8 cellular contexts compared by ENCODE assay signal in the genomic region with DNA sequence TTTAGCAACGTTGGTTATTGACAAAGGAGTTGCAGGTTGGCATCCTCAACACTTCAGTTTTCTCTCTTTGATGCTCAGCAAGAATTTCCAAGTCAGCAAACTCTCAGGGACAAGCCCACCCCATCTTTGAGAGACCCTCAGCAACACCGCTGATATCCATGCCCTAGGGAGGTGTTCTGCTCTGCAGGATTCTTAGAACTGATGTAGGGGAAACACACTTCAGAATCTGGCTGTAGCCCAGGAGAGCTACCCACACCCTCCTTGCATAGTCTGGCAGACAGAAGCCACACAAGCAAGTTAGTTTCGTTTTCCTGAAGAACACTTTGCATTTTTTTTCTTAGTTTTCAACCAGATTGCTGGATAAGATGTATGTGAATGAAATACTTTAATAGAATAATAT. TPM values are rescaled to one million over a fixed set of nuclear protein-coding genes. Genes with fewer than 3 reads are reported as not detected.
A peak's percentile ranks its signal among the peaks of the same experiment; 100 is the strongest.
DNase-seq lines count a peak whose midpoint lies in the region; ATAC-seq, FAIRE-seq and TF ChIP-seq lines count a peak whose summit lies in the region.
"Had no signal": no experiment of that assay in that cellular context is flagged by ENCODE, and none has a peak within 500 bp of the region (broad histone marks: within the 10 kb centered on the region; RNA-seq: fewer than 3 reads in every experiment).

No MANE protein-coding gene starts in this region.

- DNase-seq in NCI-H2227 treated with DMSO at 0.1 percent for 48 hours (lab: John Stamatoyannopoulos, UW), result peak; percentile 73
- peak; percentile 3 for DNase-seq in activated T-helper 1 cell treated with Interleukin-2 at 50 U/mL for 16 hours (ENCODE audit: low read depth)
- DNase-seq in globus pallidus (ENCODE audit: low spot score), result peak; percentile 15
- DNase-seq in small intestine, result peak; percentile 63
- DNase-seq in NCI-H2196 (lab: John Stamatoyannopoulos, UW; ENCODE audit: unreplicated experiment), result no peak

- H3K9me3 ChIP-seq in small intestine (ENCODE audit: control insufficient read depth, low read depth), result no peaks in the 10 kb centered on the region

- 1 to 2% (median 1%) methylated on average over 3 of the region's 3 CpGs for WGBS in small intestine, 3 donors

- H3K4me1 ChIP-seq in small intestine (ENCODE audit: control insufficient read depth in 2 of 2, insufficient read depth in 1 of 2, low read depth in 1 of 2, low read length in 1 of 2), result peaks cover 3 to 5% of the 10 kb centered on the region in 2 donors

- peak; percentile 78 for ATAC-seq in GM18505 (IDR thresholded peaks at IDR 0.05; ENCODE audit: unreplicated experiment)
- peak; percentile 80 for ATAC-seq in HG02623 (IDR thresholded peaks at IDR 0.05; ENCODE audit: unreplicated experiment)

- no peak for FAIRE-seq in small intestine (lab: Jason Lieb, UNC)
- FAIRE-seq: colon had no signal

- TF ChIP-seq POLR2A in GM18505 (IDR thresholded peaks at IDR 0.05; ENCODE audit: borderline replicate concordance, extremely low read depth, insufficient read depth, insufficient read length), result peak; percentile 17

- peak overlapping the region; percentile 48 to 68 for H3K27ac ChIP-seq in small intestine (ENCODE audit: low read depth in 1 of 2, low read length in 1 of 2)

- H3K36me3 ChIP-seq in small intestine (ENCODE audit: control insufficient read depth in 2 of 2, insufficient read depth in 2 of 2, low read length in 2 of 2), result peaks cover 7 to 10% of the 10 kb centered on the region in 2 donors

- peak overlapping the region in 1 of 2 donors; percentile 56 for H3K4me3 ChIP-seq in small intestine (ENCODE audit: low read depth in 1 of 2, low read length in 2 of 2)

- H3K27me3 ChIP-seq in small intestine (ENCODE audit: control insufficient read depth in 2 of 2, insufficient read depth in 2 of 2, low read length in 2 of 2), result no peaks in the 10 kb centered on the region

RNA-seq across cellular contexts. Expression of a gene that starts 0.8 kb away (rescaled TPM):
- polyA plus RNA-seq in small intestine, result 1 to 10 TPM; 4.1 to 5.8 (median 5.4) TPM

RNA-seq across cellular contexts. Expression of a gene that starts 29.6 kb away (rescaled TPM):
- polyA plus RNA-seq in small intestine, result 1 to 10 TPM; 3.2 to 5.1 (median 4.4) TPM
